22 cellular contexts compared by ENCODE assay signal in the genomic region with DNA sequence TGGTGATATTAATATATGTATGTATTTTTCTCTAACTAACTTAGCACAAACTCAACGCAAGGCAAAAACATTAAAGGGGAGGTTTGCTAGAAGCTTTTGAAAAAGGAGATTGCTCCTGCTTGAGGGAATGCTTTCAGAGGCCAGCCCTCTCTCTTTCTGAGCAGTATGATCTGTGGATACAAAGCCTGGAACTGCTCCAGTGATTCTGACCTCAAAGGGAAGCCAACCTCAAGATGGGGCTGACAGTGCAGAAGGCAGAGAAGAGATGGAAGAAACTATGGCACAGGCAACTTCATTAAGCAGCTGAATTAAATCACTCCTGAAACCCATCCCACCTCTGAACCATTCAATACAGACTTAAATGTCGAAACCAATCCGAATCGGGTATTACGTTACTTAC.
A peak's percentile ranks its signal among the peaks of the same experiment; 100 is the strongest.
DNase-seq lines count a peak whose midpoint lies in the region; ATAC-seq, FAIRE-seq and TF ChIP-seq lines count a peak whose summit lies in the region.
"Had no signal": no experiment of that assay in that cellular context is flagged by ENCODE, and none has a peak within 500 bp of the region (broad histone marks: within the 10 kb centered on the region; RNA-seq: fewer than 3 reads in every experiment).

No MANE protein-coding gene starts in this region.

- no peak overlapping the region for H2BK120ac ChIP-seq in neuronal stem cell (ENCODE audit: low read depth, low read length)

- H3K79me1 ChIP-seq in neuronal stem cell (ENCODE audit: low read depth, low read length) = no peaks in the 10 kb centered on the region

- no peak overlapping the region for H3K9ac ChIP-seq in endothelial cell of umbilical vein (replicated peaks; ENCODE audit: extremely low read depth, insufficient read depth, low read length)
- no peak overlapping the region for H3K9ac ChIP-seq in neuronal stem cell (ENCODE audit: low read depth, low read length, poor library complexity)
- H3K9ac ChIP-seq: KMS-11 had no signal

- H3K23ac ChIP-seq in neuronal stem cell (ENCODE audit: low read depth, low read length, poor library complexity) = no peak overlapping the region

- no peak overlapping the region for H3K4me2 ChIP-seq in endothelial cell of umbilical vein (ENCODE audit: insufficient read depth, low read length)
- no peak overlapping the region for H3K4me2 ChIP-seq in neuronal stem cell (ENCODE audit: insufficient read depth, low read length, poor library complexity, severe bottlenecking)
- H3K4me2 ChIP-seq: KMS-11 had no signal

- H4K8ac ChIP-seq in neuronal stem cell (ENCODE audit: low read depth, low read length) = no peak overlapping the region

- no peak overlapping the region for H2BK15ac ChIP-seq in neuronal stem cell (ENCODE audit: low read length)

- H3K79me2 ChIP-seq in endothelial cell of umbilical vein (ENCODE audit: control insufficient read depth, insufficient read depth, low read length) = no peaks in the 10 kb centered on the region

- no peaks in the 10 kb centered on the region for H3K9me1 ChIP-seq in endothelial cell of umbilical vein (replicated peaks; ENCODE audit: control insufficient read depth, extremely low read depth, insufficient read depth, low read length)

- no peak overlapping the region for H3K14ac ChIP-seq in neuronal stem cell (ENCODE audit: low read length)

- TSS peak; percentile 6 for BruUV-seq in endothelial cell of umbilical vein (replicated peaks; lab: Mats Ljungman, UMichigan)

- no peaks in the 10 kb centered on the region for H3K9me3 ChIP-seq in HEK293 (ENCODE audit: control insufficient read depth, insufficient read depth, low read depth, low read length)
- H3K9me3 ChIP-seq in endothelial cell of umbilical vein (replicated peaks; ENCODE audit: control insufficient read depth, insufficient read depth, low read length) = no peaks in the 10 kb centered on the region
- no peaks in the 10 kb centered on the region for H3K9me3 ChIP-seq in neuronal stem cell (replicated peaks in 1 of 2; ENCODE audit: control insufficient read depth in 2 of 2, insufficient read depth in 1 of 2, low read depth in 1 of 2, low read length in 2 of 2)
- H3K9me3 ChIP-seq: BE2C, MG63, Peyer's patch had no signal

- H3K4me3 Mint-ChIP-seq in WTC11 = no peak overlapping the region
- H3K4me3 Mint-ChIP-seq: CD4-positive, alpha-beta memory T cell had no signal

- H3K4me1 ChIP-seq in HEK293 (ENCODE audit: control insufficient read depth, insufficient read depth, low read length) = no peaks in the 10 kb centered on the region
- H3K4me1 ChIP-seq in endothelial cell of umbilical vein (ENCODE audit: control insufficient read depth, extremely low read depth, insufficient read depth, low read length) = peaks cover 4% of the 10 kb centered on the region
- H3K4me1 ChIP-seq in neuronal stem cell (ENCODE audit: control insufficient read depth in 2 of 2, insufficient read depth in 1 of 2, low read depth in 1 of 2, low read length in 2 of 2) = peaks cover 12 to 13% of the 10 kb centered on the region in 2 donors
- H3K4me1 ChIP-seq: BE2C, Peyer's patch had no signal

- no peak overlapping the region for H2BK5ac ChIP-seq in neuronal stem cell (ENCODE audit: low read length)

- H4K91ac ChIP-seq in neuronal stem cell (ENCODE audit: low read depth, low read length, poor library complexity) = no peak overlapping the region

- DNase-seq in WTC11 (ENCODE audit: low spot score) (no peak), endothelial cell of umbilical vein (ENCODE audit: low read depth, low spot score) (no peak), neuronal stem cell (ENCODE audit: low spot score) (no peak), mesenteric fat pad (ENCODE audit: low spot score) (no peak)
- DNase-seq in activated CD4-positive, alpha-beta T cell treated with anti-CD3 and anti-CD28 coated beads, Interleukin-2, amount 50 U/mL, for 48 hours = no peak
- DNase-seq: BE2C; CD4-positive, alpha-beta memory T cell; DMS79; GOT3; MG63; NCI-H1092; NCI-H146; NCI-H2081 treated with DMSO at 0.1 percent for 48 hours; NCI-H524; Peyer's patch; SHP77 had no signal

- H3K36me3 ChIP-seq in HEK293 (ENCODE audit: control insufficient read depth in 2 of 2, insufficient read depth in 1 of 2, low read length in 2 of 2) = no peaks in the 10 kb centered on the region
- H3K36me3 ChIP-seq in endothelial cell of umbilical vein (ENCODE audit: control insufficient read depth in 2 of 2, extremely low read depth in 1 of 2, insufficient read depth in 2 of 2, low read length in 2 of 2) = peaks cover 0 to 2% of the 10 kb centered on the region in 2 experiments
- peaks cover 8 to 42% of the 10 kb centered on the region in 2 donors for H3K36me3 ChIP-seq in neuronal stem cell (replicated peaks in 1 of 2; ENCODE audit: control insufficient read depth in 2 of 2, insufficient read depth in 2 of 2, low read length in 2 of 2)
- H3K36me3 ChIP-seq: BE2C, MG63, Peyer's patch had no signal

- no peak for ATAC-seq in WTC11
- ATAC-seq in GM19023 (IDR thresholded peaks at IDR 0.05; ENCODE audit: unreplicated experiment) = no peak
- no peak for ATAC-seq in esophagus mucosa
- ATAC-seq: SK-N-SH treated with all-trans-retinoic acid at 6 μM for 48 hours had no signal

- POLR2A ChIA-PET in HEK293 (lab: Yijun Ruan, JAX) (no interaction called here), WTC11 (lab: Charles Lee) (interaction anchor here (0.5 kb wide), 1 partner anchor 229 kb away, joined by 4 read pairs; no protein-coding TSS in a partner anchor), endothelial cell of umbilical vein (lab: Charles Lee) (no interaction called here)

- H3K4ac ChIP-seq in neuronal stem cell (ENCODE audit: low read length) = no peak overlapping the region

- no peak overlapping the region for H3K18ac ChIP-seq in neuronal stem cell (ENCODE audit: low read length)

- peak overlapping the region; percentile 76 for H3K27ac Mint-ChIP-seq in WTC11
- H3K27ac Mint-ChIP-seq: CD4-positive, alpha-beta memory T cell had no signal

- no peak overlapping the region for H2AK5ac ChIP-seq in neuronal stem cell (ENCODE audit: low read depth, low read length)

- H2AFZ ChIP-seq in endothelial cell of umbilical vein (ENCODE audit: low read depth, low read length) (no peak overlapping the region), neuronal stem cell (ENCODE audit: low read length) (no peak overlapping the region)

- intact Hi-C loops in endothelial cell of umbilical vein (cut with micrococcal nuclease) = no loop called here

- WGBS in neuronal stem cell (ENCODE audit: extremely low coverage in 2 of 2, insufficient read length in 2 of 2, insufficient replicate concordance in 1 of 2), 2 donors = no CpG with 5 or more reads among the region's 5 CpGs

- TF ChIP-seq CTCF in HEK293 (tag by site-specific recombination; IDR thresholded peaks at IDR 0.05) (no peak), WTC11 (IDR thresholded peaks at IDR 0.05) (no peak), endothelial cell of umbilical vein (IDR thresholded peaks at IDR 0.05; ENCODE audit: extremely low read depth in 1 of 2, insufficient read depth in 1 of 2, low read depth in 1 of 2, low read length in 2 of 2) (no peak)

- dilution Hi-C loops in endothelial cell of umbilical vein (cut with MboI; ENCODE audit: extremely low pct_ligation_motif_present, low sequenced_read_pairs) = loop anchor here (25.0 kb wide), 1 partner anchor 253 kb away; no protein-coding TSS in a partner anchor

- no peaks in the 10 kb centered on the region for H4K20me1 ChIP-seq in endothelial cell of umbilical vein (replicated peaks; ENCODE audit: control insufficient read depth, extremely low read depth, insufficient read depth, low read length)

- H3K4me3 ChIP-seq in HEK293 (ENCODE audit: low read depth, low read length) (no peak overlapping the region), endothelial cell of umbilical vein (replicated peaks in 1 of 3; ENCODE audit: insufficient read depth in 1 of 3, low read depth in 1 of 3, low read length in 3 of 3) (no peak overlapping the region), neuronal stem cell (ENCODE audit: low read length in 2 of 2) (no peak overlapping the region)
- H3K4me3 ChIP-seq: MG63, Peyer's patch had no signal

- no peaks in the 10 kb centered on the region for H3K9me3 Mint-ChIP-seq in WTC11
- H3K9me3 Mint-ChIP-seq: CD4-positive, alpha-beta memory T cell had no signal

- no peaks in the 10 kb centered on the region for H3K36me3 Mint-ChIP-seq in WTC11
- H3K36me3 Mint-ChIP-seq: CD4-positive, alpha-beta memory T cell had no signal

- peaks cover 18% of the 10 kb centered on the region for H3K4me1 Mint-ChIP-seq in WTC11
- H3K4me1 Mint-ChIP-seq: CD4-positive, alpha-beta memory T cell had no signal

- no peak overlapping the region for H2BK12ac ChIP-seq in neuronal stem cell (ENCODE audit: low read length)

- no peak for TF ChIP-seq POLR2A in endothelial cell of umbilical vein (IDR thresholded peaks at IDR 0.05; ENCODE audit: low read depth, low read length)

- H3K27me3 ChIP-seq in endothelial cell of umbilical vein (ENCODE audit: control insufficient read depth in 2 of 2, insufficient read depth in 2 of 2, low read length in 2 of 2) (no peaks in the 10 kb centered on the region), neuronal stem cell (ENCODE audit: control insufficient read depth in 3 of 3, insufficient read depth in 3 of 3, low read depth in 1 of 3, low read length in 3 of 3) (no peaks in the 10 kb centered on the region)
- H3K27me3 ChIP-seq: BE2C, MG63, Peyer's patch had no signal

- H3K27ac ChIP-seq in HEK293 (ENCODE audit: extremely low read depth, low read depth, low read length) (no peak overlapping the region), endothelial cell of umbilical vein (ENCODE audit: insufficient read depth, low read depth, low read length) (no peak overlapping the region), neuronal stem cell (replicated peaks; ENCODE audit: low read length) (peak overlapping the region; percentile 29)
- H3K27ac ChIP-seq: KMS-11, Peyer's patch had no signal

- FAIRE-seq in endothelial cell of umbilical vein (lab: Jason Lieb, UNC) = no peak
- FAIRE-seq: D721Med had no signal

- no peaks in the 10 kb centered on the region for H3K27me3 Mint-ChIP-seq in WTC11 (ENCODE audit: low read depth)
- H3K27me3 Mint-ChIP-seq: CD4-positive, alpha-beta memory T cell had no signal

- CTCF ChIA-PET in HEK293 (lab: Yijun Ruan, JAX) = interaction anchor here (0.6 to 2.0 kb wide), 2 partner anchors 9 to 243 kb away, joined by 3 to 6 read pairs; no protein-coding TSS in a partner anchor
- CTCF ChIA-PET in WTC11 (lab: Charles Lee) = interaction anchor here (0.8 to 1.4 kb wide), 3 partner anchors 212 to 249 kb away, joined by 3 read pairs; no protein-coding TSS in a partner anchor
- CTCF ChIA-PET in endothelial cell of umbilical vein (lab: Charles Lee) = no interaction called here

TF ChIP-seq in HEK293, 187 proteins besides CTCF, POLR2A, EP300 and RAD21 (continues in another document):
- TF ChIP-seq ZNF571 (tag by site-specific recombination; IDR thresholded peaks at IDR 0.05) = no peak
- TF ChIP-seq ZNF701 (tag by site-specific recombination; IDR thresholded peaks at IDR 0.05) = no peak

TF ChIP-seq in WTC11, 78 proteins besides CTCF, POLR2A, EP300 and RAD21 (continues in another document):
- TF ChIP-seq FOXP1 (CRISPR knock-in tag; IDR thresholded peaks at IDR 0.05; ENCODE audit: borderline replicate concordance) = no peak

TF ChIP-seq in endothelial cell of umbilical vein, 7 proteins besides CTCF, POLR2A, EP300 and RAD21 (continues in another document):
- TF ChIP-seq, protein P1, sequence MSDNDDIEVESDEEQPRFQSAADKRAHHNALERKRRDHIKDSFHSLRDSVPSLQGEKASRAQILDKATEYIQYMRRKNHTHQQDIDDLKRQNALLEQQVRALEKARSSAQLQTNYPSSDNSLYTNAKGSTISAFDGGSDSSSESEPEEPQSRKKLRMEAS (IDR thresholded peaks at IDR 0.05; ENCODE audit: insufficient read depth, insufficient read length) = no peak
